ENCODE assay signal across 9 cellular contexts in the genomic region with DNA sequence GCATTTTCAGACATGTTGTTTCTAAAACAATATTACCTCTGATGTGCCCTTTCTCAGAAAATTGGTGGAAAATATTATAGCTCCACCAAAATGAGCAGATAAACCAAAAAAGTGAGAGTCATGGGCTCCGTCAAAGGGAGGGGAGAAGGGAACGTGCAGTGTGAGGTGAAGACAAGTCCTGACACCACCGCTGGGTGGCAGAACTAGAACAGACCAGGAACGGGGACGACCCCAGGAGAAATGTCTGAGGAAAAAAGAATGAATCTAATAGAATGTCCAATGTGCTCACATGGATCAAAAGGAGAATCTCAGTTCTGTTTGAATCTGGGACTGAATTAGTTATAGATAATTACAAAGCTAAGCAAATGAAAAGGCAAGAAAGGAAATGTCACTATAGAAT. TPM values are rescaled to one million over a fixed set of nuclear protein-coding genes. Genes with fewer than 3 reads are reported as not detected.
DNase-seq lines count a peak whose midpoint lies in the region; ATAC-seq and TF ChIP-seq lines count a peak whose summit lies in the region.
"Had no signal": no experiment of that assay in that cellular context is flagged by ENCODE, and none has a peak within 500 bp of the region (broad histone marks: within the 10 kb centered on the region; RNA-seq: fewer than 3 reads in every experiment).

No MANE protein-coding gene starts in this region.

- no peak overlapping the region for H3K4me3 Mint-ChIP-seq in activated naive CD4-positive, alpha-beta T cell treated with anti-CD3 and anti-CD28 coated beads, Interleukin-2, amount 10 ng/mL, durations not matched to agents 7 days and 5 days

- H3K27ac Mint-ChIP-seq in activated naive CD4-positive, alpha-beta T cell treated with anti-CD3 and anti-CD28 coated beads, Interleukin-2, amount 10 ng/mL, durations not matched to agents 7 days and 5 days = no peak overlapping the region

- H4K20me1 ChIP-seq in Loucy (ENCODE audit: insufficient read depth, low read length, poor library complexity, severe bottlenecking) = no peaks in the 10 kb centered on the region

- intact Hi-C loops in Right ventricle myocardium inferior (cut with DNase I) = no loop called here

- peak; percentile 53 to 62 for DNase-seq in cardiac muscle cell (ENCODE audit: low read depth in 1 of 2, low spot score in 1 of 2)
- DNase-seq in Right ventricle myocardium inferior (ENCODE audit: missing footprints) = no peak
- peak; percentile 52 for DNase-seq in activated naive CD4-positive, alpha-beta T cell treated with anti-CD3 and anti-CD28 coated beads, Interleukin-2, amount 10 ng/mL, durations not matched to agents 7 days and 5 days
- DNase-seq in kidney epithelial cell (ENCODE audit: low read depth) = no peak
- DNase-seq in DMS79 treated with DMSO at 0.1 percent for 48 hours (lab: John Stamatoyannopoulos, UW) = no peak
- DNase-seq in NCI-H1436 (lab: John Stamatoyannopoulos, UW) = no peak
- DNase-seq in NCI-H187 treated with DMSO at 0.1 percent for 48 hours (lab: John Stamatoyannopoulos, UW) = no peak

- no peak overlapping the region for H2AFZ ChIP-seq in Loucy (ENCODE audit: low read length)

- CTCF ChIA-PET in activated naive CD4-positive, alpha-beta T cell treated with anti-CD3 and anti-CD28 coated beads, Interleukin-2, amount 10 ng/mL, durations not matched to agents 7 days and 5 days (lab: Charles Lee) = interaction anchor here (0.6 to 7.0 kb wide), 13 partner anchors 10 to 326 kb away, joined by 3 to 139 read pairs (median 3); no protein-coding TSS in a partner anchor

- no peaks in the 10 kb centered on the region for H3K27me3 Mint-ChIP-seq in activated naive CD4-positive, alpha-beta T cell treated with anti-CD3 and anti-CD28 coated beads, Interleukin-2, amount 10 ng/mL, durations not matched to agents 7 days and 5 days

- H3K4me2 ChIP-seq in Loucy (ENCODE audit: low read depth, low read length, poor library complexity, severe bottlenecking) = no peak overlapping the region

- H3K27ac ChIP-seq in cardiac muscle cell = no peak overlapping the region

- no peaks in the 10 kb centered on the region for H3K9me2 ChIP-seq in Loucy (replicated peaks; ENCODE audit: low read depth, low read length)

- peak; percentile 54 for TF ChIP-seq CTCF in cardiac muscle cell (IDR thresholded peaks at IDR 0.05; ENCODE audit: low read depth, low read length)
- peak; percentile 67 for TF ChIP-seq CTCF in Loucy (conservative IDR thresholded peaks at IDR 0.05; ENCODE audit: low read length)
- peak; percentile 63 for TF ChIP-seq CTCF in kidney epithelial cell (IDR thresholded peaks at IDR 0.05; ENCODE audit: insufficient read depth, low read length, poor library complexity, severe bottlenecking)

- H3K27me3 ChIP-seq in cardiac muscle cell (no peaks in the 10 kb centered on the region), Loucy (ENCODE audit: insufficient read depth, low read length, poor library complexity, severe bottlenecking) (no peaks in the 10 kb centered on the region), kidney epithelial cell (ENCODE audit: control insufficient read depth, insufficient read depth, low read length) (no peaks in the 10 kb centered on the region)

- no peak overlapping the region for H3K9ac ChIP-seq in Loucy (ENCODE audit: low read depth, low read length, poor library complexity, severe bottlenecking)

- ATAC-seq in Right ventricle myocardium inferior = no peak

- H3K79me2 ChIP-seq in Loucy (ENCODE audit: insufficient read depth, low read length) = no peaks in the 10 kb centered on the region

- H3K4me1 ChIP-seq in cardiac muscle cell (ENCODE audit: low read depth) = no peaks in the 10 kb centered on the region
- no peaks in the 10 kb centered on the region for H3K4me1 ChIP-seq in Loucy (ENCODE audit: insufficient read depth, low read length, poor library complexity, severe bottlenecking)

- H3K9me3 ChIP-seq in cardiac muscle cell (ENCODE audit: low read depth) = no peaks in the 10 kb centered on the region
- H3K9me3 ChIP-seq in Loucy (ENCODE audit: insufficient read depth, low read depth, low read length) = no peaks in the 10 kb centered on the region

- H3K36me3 Mint-ChIP-seq in activated naive CD4-positive, alpha-beta T cell treated with anti-CD3 and anti-CD28 coated beads, Interleukin-2, amount 10 ng/mL, durations not matched to agents 7 days and 5 days = peaks cover 56% of the 10 kb centered on the region

- no peaks in the 10 kb centered on the region for H3F3A ChIP-seq in Loucy (ENCODE audit: low read depth)

- H3K4me3 ChIP-seq in cardiac muscle cell = no peak overlapping the region
- no peak overlapping the region for H3K4me3 ChIP-seq in Loucy (ENCODE audit: low read length, poor library complexity, severe bottlenecking)
- H3K4me3 ChIP-seq in kidney epithelial cell (ENCODE audit: low read depth, low read length) = no peak overlapping the region

- H3K4me1 Mint-ChIP-seq in activated naive CD4-positive, alpha-beta T cell treated with anti-CD3 and anti-CD28 coated beads, Interleukin-2, amount 10 ng/mL, durations not matched to agents 7 days and 5 days = no peaks in the 10 kb centered on the region

- H3K9me3 Mint-ChIP-seq in activated naive CD4-positive, alpha-beta T cell treated with anti-CD3 and anti-CD28 coated beads, Interleukin-2, amount 10 ng/mL, durations not matched to agents 7 days and 5 days = no peaks in the 10 kb centered on the region
- H3K9me3 Mint-ChIP-seq: activated naive CD4-positive, alpha-beta T cell treated with anti-CD3 and anti-CD28 coated beads, Interleukin-2, amount 50 U/mL, for 72 hours had no signal

- H3K36me3 ChIP-seq in cardiac muscle cell (peaks cover 27% of the 10 kb centered on the region), Loucy (ENCODE audit: insufficient read depth, low read length) (peaks cover 27% of the 10 kb centered on the region; the same call in 1 of the 2 replicates), kidney epithelial cell (ENCODE audit: control insufficient read depth, insufficient read depth, low read length) (peaks cover 7% of the 10 kb centered on the region)

RNA-seq across cellular contexts. Expression of a gene that starts 22.6 kb away (rescaled TPM):
- total RNA-seq in cardiac muscle cell = 0.70 and 0.98 TPM in 2 replicates
- polyA plus RNA-seq in cardiac muscle cell = 0.02 and 0.51 TPM in 2 replicates
- 7.4 TPM for total RNA-seq in Right ventricle myocardium inferior
- 5.2 and 8.4 TPM in 2 replicates for total RNA-seq in kidney epithelial cell

RNA-seq across cellular contexts. Expression of a gene that starts 24.8 kb away (rescaled TPM):
- total RNA-seq in cardiac muscle cell = 20.9 and 21.3 TPM in 2 replicates
- polyA plus RNA-seq in cardiac muscle cell = 28.0 and 42.8 TPM in 2 replicates
- 32.3 TPM for total RNA-seq in Right ventricle myocardium inferior
- 32.1 and 36.3 TPM in 2 replicates for total RNA-seq in kidney epithelial cell

Comparison
In these comparisons a context has a peak if more than half of its experiments do, and no peak if none do; other contexts are left out.
1. DNase-seq: peak in cardiac muscle cell (2 of 2) and activated naive CD4-positive, alpha-beta T cell treated with anti-CD3 and anti-CD28 coated beads, Interleukin-2, amount 10 ng/mL, durations not matched to agents 7 days and 5 days (single experiment); none in Right ventricle myocardium inferior (single experiment), kidney epithelial cell (single experiment), DMS79 treated with DMSO at 0.1 percent for 48 hours (single experiment), NCI-H1436 (single experiment) and NCI-H187 treated with DMSO at 0.1 percent for 48 hours (single experiment).
2. Peak in every context shown above with its lines, with median percentiles within 50 percentile points of each other: CTCF ChIP-seq.